In the genomic region with DNA sequence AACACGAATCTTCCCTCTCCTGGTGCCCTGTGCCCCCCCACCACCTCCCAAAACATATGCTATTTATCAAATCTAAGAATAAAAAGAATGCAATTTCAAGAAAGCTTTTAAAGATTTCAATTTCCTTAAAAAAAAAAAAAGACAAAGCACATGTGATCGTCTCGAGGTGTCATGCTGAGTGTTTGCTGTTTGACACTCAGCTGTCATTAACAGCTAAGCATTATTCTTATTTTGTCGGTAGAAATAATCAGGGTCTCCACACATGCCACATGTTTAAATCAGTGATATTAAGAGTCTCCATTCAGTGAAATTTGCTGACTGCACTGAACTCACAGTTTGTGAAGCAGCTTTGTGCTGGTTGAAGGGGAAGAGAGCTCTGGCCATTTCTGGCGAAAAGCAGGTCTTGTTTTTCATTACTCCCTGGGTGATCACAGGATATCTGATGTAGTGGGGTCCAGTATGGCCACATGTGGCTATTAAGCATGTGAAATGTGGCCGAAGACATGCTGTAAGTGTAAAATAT, we compare ENCODE assay signal across 22 cellular contexts.
"Had no signal": no experiment of that assay in that cellular context is flagged by ENCODE, and none has a peak within 500 bp of the region (broad histone marks: within the 10 kb centered on the region; RNA-seq: fewer than 3 reads in every experiment).

No MANE protein-coding gene starts in this region.

- DNase-seq: Karpas-422, KG1, MG63, NCI-H1092, NCI-H1105 treated with DMSO at 0.1 percent for 48 hours, NCI-H1436, NCI-H187, NCI-H2029, NCI-H2081 treated with DMSO at 0.1 percent for 48 hours, NCI-H2171, NCI-H226, NCI-H446, NCI-H510A, NCI-H524 treated with DMSO at 0.1 percent for 48 hours, NCI-H69, NCI-H774, Right ventricle myocardium superior, RPMI8226, SIG-M5 had no signal

- H3K4me3 ChIP-seq: MG63, SJSA1, SK-N-MC had no signal

- H3K27ac ChIP-seq: SJSA1, SK-N-MC had no signal

- H3K27me3 ChIP-seq: MG63, SJSA1 had no signal

- H3K36me3 ChIP-seq: MG63, SJSA1 had no signal

- H3K4me1 ChIP-seq: SJSA1 had no signal

- H3K9me3 ChIP-seq: MG63, SJSA1 had no signal

- FAIRE-seq: RCC 7860 had no signal
